Comparison of ENCODE assay signal across 13 cellular contexts in the genomic region with DNA sequence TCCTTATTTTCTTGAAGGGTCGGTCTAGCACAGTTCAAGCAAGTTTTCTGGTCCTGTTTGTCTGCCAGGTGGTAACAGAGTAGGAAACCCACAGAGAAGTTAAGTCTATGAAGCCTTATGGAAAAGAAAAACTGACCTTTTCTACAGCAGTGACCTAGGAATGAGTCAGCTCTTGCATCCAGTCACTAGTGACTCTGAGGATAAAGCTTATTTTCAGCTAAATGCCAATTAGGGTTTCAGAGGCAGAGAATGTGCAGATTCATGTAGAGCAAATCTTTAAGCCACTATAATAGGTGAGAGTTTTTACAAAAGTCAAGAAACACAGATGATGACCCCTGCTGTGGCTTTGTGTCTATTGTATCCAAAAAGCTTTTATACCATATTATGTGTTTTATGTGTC.
DNase-seq lines count a peak whose midpoint lies in the region; ATAC-seq and TF ChIP-seq lines count a peak whose summit lies in the region.
"Had no signal": no experiment of that assay in that cellular context is flagged by ENCODE, and none has a peak within 500 bp of the region (broad histone marks: within the 10 kb centered on the region; RNA-seq: fewer than 3 reads in every experiment).

No MANE protein-coding gene starts in this region.

- in situ Hi-C loops in mammary epithelial cell (cut with MboI; ENCODE audit: low sequenced_read_pairs in 2 of 2): no loop called here

- peak; percentile 45 for DNase-seq in AG10803 (ENCODE audit: low read depth)
- DNase-seq in mammary epithelial cell: peak; percentile 57
- peak; percentile 59 for DNase-seq in mesendoderm
- no peak for DNase-seq in lower leg skin (ENCODE audit: low spot score in 2 of 2)
- no peak for DNase-seq in medulla oblongata (ENCODE audit: extremely low spot score)
- DNase-seq in NCI-H526 (lab: John Stamatoyannopoulos, UW): no peak
- DNase-seq: left ventricle myocardium inferior, substantia nigra had no signal

- no peak overlapping the region for H3K4ac ChIP-seq in mesendoderm (ENCODE audit: low read depth, low read length)

- H2BK5ac ChIP-seq in mesendoderm (ENCODE audit: low read length): no peak overlapping the region

- TF ChIP-seq CTCF in AG10803 (conservative IDR thresholded peaks at IDR 0.05; ENCODE audit: low read length) (no peak), mammary epithelial cell (conservative IDR thresholded peaks at IDR 0.05 in 1 of 2, IDR thresholded peaks at IDR 0.05 in 1 of 2; ENCODE audit: extremely low read depth in 1 of 2, insufficient read depth in 1 of 2, low read depth in 1 of 2, low read length in 2 of 2) (no peak), lower leg skin (IDR thresholded peaks at IDR 0.05) (no peak)

- H4K20me1 ChIP-seq in mammary epithelial cell (ENCODE audit: insufficient read depth, low read length): no peaks in the 10 kb centered on the region

- no peak overlapping the region for H3K23ac ChIP-seq in mesendoderm (ENCODE audit: low read length)

- TF ChIP-seq POLR2A in lower leg skin (IDR thresholded peaks at IDR 0.05): no peak

- H3K9ac ChIP-seq in HUES6 (ENCODE audit: low read length): no peak overlapping the region
- no peak overlapping the region for H3K9ac ChIP-seq in mammary epithelial cell (ENCODE audit: insufficient read depth, low read length)
- no peak overlapping the region for H3K9ac ChIP-seq in mesendoderm (ENCODE audit: low read length)

- no peak overlapping the region for H2BK15ac ChIP-seq in mesendoderm (replicated peaks; ENCODE audit: low read depth)

- intact Hi-C loops in mammary epithelial cell (cut with micrococcal nuclease): no loop called here
- intact Hi-C loops in lower leg skin (cut with DNase I; ENCODE audit: low total_unique reads): no loop called here

- H4K8ac ChIP-seq in mesendoderm (ENCODE audit: low read depth, low read length): no peak overlapping the region

- H3K27ac ChIP-seq in HUES6 (ENCODE audit: low read depth, low read length) (peak overlapping the region; percentile 44; the same call in 1 of the 2 replicates), mammary epithelial cell (ENCODE audit: insufficient read depth, low read depth, low read length) (no peak overlapping the region), mesendoderm (ENCODE audit: low read depth, low read length) (no peak overlapping the region)
- H3K27ac ChIP-seq: coronary artery, left ventricle myocardium inferior, skin epidermis had no signal

- no peaks in the 10 kb centered on the region for H3K36me3 ChIP-seq in HUES6 (ENCODE audit: control insufficient read depth, insufficient read depth, low read length)
- no peaks in the 10 kb centered on the region for H3K36me3 ChIP-seq in mammary epithelial cell (ENCODE audit: insufficient read depth, low read length)
- H3K36me3 ChIP-seq in mesendoderm (ENCODE audit: control insufficient read depth, insufficient read depth, low read length): no peaks in the 10 kb centered on the region
- H3K36me3 ChIP-seq: left ventricle myocardium inferior had no signal

- H3K4me2 ChIP-seq in mammary epithelial cell (ENCODE audit: insufficient read depth, low read depth, low read length) (no peak overlapping the region), mesendoderm (ENCODE audit: low read length) (no peak overlapping the region)

- H3K9me3 ChIP-seq in HUES6 (ENCODE audit: control insufficient read depth, insufficient read depth, low read depth, low read length) (no peaks in the 10 kb centered on the region), mammary epithelial cell (replicated peaks; ENCODE audit: insufficient read depth, low read length) (no peaks in the 10 kb centered on the region)
- H3K9me3 ChIP-seq: left ventricle myocardium inferior had no signal

- H3K79me1 ChIP-seq in mesendoderm (ENCODE audit: low read length): no peaks in the 10 kb centered on the region

- H3K4me3 ChIP-seq in AG10803 (ENCODE audit: low read length): no peak overlapping the region
- no peak overlapping the region for H3K4me3 ChIP-seq in HUES6 (ENCODE audit: low read depth, low read length)
- H3K4me3 ChIP-seq in mammary epithelial cell (replicated peaks in 1 of 3; ENCODE audit: insufficient read depth in 1 of 3, low read depth in 2 of 3, low read length in 3 of 3): no peak overlapping the region
- no peak overlapping the region for H3K4me3 ChIP-seq in mesendoderm (ENCODE audit: low read length)
- H3K4me3 ChIP-seq in lower leg skin (ENCODE audit: low read depth, poor library complexity, severe bottlenecking): no peak overlapping the region
- H3K4me3 ChIP-seq: coronary artery, left ventricle myocardium inferior, skin epidermis had no signal

- dilution Hi-C loops in mammary epithelial cell (cut with HindIII; ENCODE audit: low sequenced_read_pairs): no loop called here

- no peak overlapping the region for H2AK5ac ChIP-seq in mesendoderm (ENCODE audit: low read length)

- H3K18ac ChIP-seq in mesendoderm (ENCODE audit: low read length): no peak overlapping the region

- ATAC-seq in HG03159 (IDR thresholded peaks at IDR 0.05; ENCODE audit: unreplicated experiment): no peak
- ATAC-seq: Right ventricle myocardium inferior had no signal

- H3K79me2 ChIP-seq in mammary epithelial cell (ENCODE audit: insufficient read depth, low read length) (no peaks in the 10 kb centered on the region), mesendoderm (ENCODE audit: control insufficient read depth, insufficient read depth, low read length) (no peaks in the 10 kb centered on the region)

- H4K5ac ChIP-seq in mesendoderm (ENCODE audit: low read length): no peak overlapping the region

- H3K27me3 ChIP-seq in HUES6 (ENCODE audit: control insufficient read depth, insufficient read depth, low read length): no peaks in the 10 kb centered on the region
- H3K27me3 ChIP-seq in mammary epithelial cell (ENCODE audit: insufficient read depth, low read length): no peaks in the 10 kb centered on the region
- H3K27me3 ChIP-seq in mesendoderm (ENCODE audit: insufficient read depth, low read length, poor library complexity): no peaks in the 10 kb centered on the region

- no peak overlapping the region for H3K56ac ChIP-seq in mesendoderm (ENCODE audit: low read length)

- CTCF ChIA-PET in mammary epithelial cell (lab: Charles Lee; ENCODE audit: low non-redundant PET): no interaction called here

- BruUV-seq in mammary epithelial cell (replicated peaks; lab: Mats Ljungman, UMichigan): no TSS peak

- peaks cover 6% of the 10 kb centered on the region; the same call in 1 of the 2 replicates for H3K4me1 ChIP-seq in HUES6 (ENCODE audit: control insufficient read depth, insufficient read depth, low read length)
- H3K4me1 ChIP-seq in mammary epithelial cell (ENCODE audit: insufficient read depth, low read length): peaks cover 7% of the 10 kb centered on the region
- no peaks in the 10 kb centered on the region for H3K4me1 ChIP-seq in mesendoderm (ENCODE audit: control insufficient read depth, low read depth, low read length)
- H3K4me1 ChIP-seq: left ventricle myocardium inferior had no signal

- WGBS in mammary epithelial cell (ENCODE audit: low coverage, missing lambda C conversion rate): 100% methylated on average over 1 of the region's 1 CpG
- no CpG with 5 or more reads among the region's 1 CpG for WGBS in mesendoderm (ENCODE audit: extremely low coverage, insufficient coverage, low lambda C conversion rate)
- WGBS in lower leg skin, 2 donors: 64 to 83% methylated on average over 1 of the region's 1 CpG

- H2AFZ ChIP-seq in mammary epithelial cell (ENCODE audit: low read depth, low read length): no peak overlapping the region

- no peak overlapping the region for H2BK120ac ChIP-seq in mesendoderm (ENCODE audit: low read depth, low read length)

Comparison
In these comparisons a context has a peak if more than half of its experiments do, and no peak if none do; other contexts are left out.
1. DNase-seq: peak in AG10803 (single experiment), mammary epithelial cell (single experiment) and mesendoderm (single experiment); none in lower leg skin (0 of 2), medulla oblongata (single experiment) and NCI-H526 (0 of 2).